In genomic region chr5:6584101-6584645, GRCh38 we compare ENCODE assay signal across 27 cellular contexts. TPM values are rescaled to one million over a fixed set of nuclear protein-coding genes. Genes with fewer than 3 reads are reported as not detected.
DNase-seq lines count a peak whose midpoint lies in the region; ATAC-seq and TF ChIP-seq lines count a peak whose summit lies in the region.
"Had no signal": no experiment of that assay in that cellular context is flagged by ENCODE, and none has a peak within 500 bp of the region (broad histone marks: within the 10 kb centered on the region; RNA-seq: fewer than 3 reads in every experiment).

No MANE protein-coding gene starts in this region.

- peaks cover 0 to 6% (median 0%) of the 10 kb centered on the region in 4 donors for H3K4me1 ChIP-seq in right lobe of liver
- H3K4me1 ChIP-seq: BLaER1 treated with 17β-estradiol and CSF1 and Interleukin-3, amounts not matched to agents 10 nM and 100 nM had no signal

- intact Hi-C loops in activated T-helper 1 cell treated with anti-CD3 and anti-CD28 coated beads, Interleukin-12 subunit alpha, Interleukin-12 subunit beta, Interleukin-2, Interleukin-4 antibody, amounts not matched to agents 30 ng/mL and 10 ng/mL and 1 ng/mL, durations not matched to agents 14 hours and 24 hours and 36 hours (cut with micrococcal nuclease) = loop anchor here (5.0 kb wide), 1 partner anchor 207 kb away; the partner anchor contains the start of gene MED10
- intact Hi-C loops in right lobe of liver (cut with DNase I) = no loop called here

- no peaks in the 10 kb centered on the region for H3K9me3 ChIP-seq in right lobe of liver
- H3K9me3 ChIP-seq: MG63 had no signal

- peaks cover 0 to 9% (median 0%) of the 10 kb centered on the region in 4 donors for H3K36me3 ChIP-seq in right lobe of liver
- H3K36me3 ChIP-seq: BLaER1 treated with 17β-estradiol and CSF1 and Interleukin-3, amounts not matched to agents 10 nM and 100 nM; MG63 had no signal

- H3K36me3 Mint-ChIP-seq in activated naive CD8-positive, alpha-beta T cell treated with anti-CD3 and anti-CD28 coated beads for 36 hours = no peaks in the 10 kb centered on the region
- H3K36me3 Mint-ChIP-seq in activated naive CD8-positive, alpha-beta T cell treated with anti-CD3 and anti-CD28 coated beads, Interleukin-2, amount 50 U/mL, for 24 hours (ENCODE audit: low read depth) = no peaks in the 10 kb centered on the region
- peaks cover 2% of the 10 kb centered on the region for H3K36me3 Mint-ChIP-seq in activated T-helper 1 cell treated with anti-CD3 and anti-CD28 coated beads, Interleukin-12 subunit alpha, Interleukin-12 subunit beta, Interleukin-2, Interleukin-4 antibody, amounts not matched to agents 30 ng/mL and 10 ng/mL and 1 ng/mL, durations not matched to agents 14 hours and 24 hours and 36 hours (ENCODE audit: low read depth)
- no peaks in the 10 kb centered on the region for H3K36me3 Mint-ChIP-seq in progenitor cell of endocrine pancreas (ENCODE audit: insufficient read depth)
- H3K36me3 Mint-ChIP-seq: immature natural killer cell had no signal

- H3K27ac Mint-ChIP-seq in activated naive CD8-positive, alpha-beta T cell treated with anti-CD3 and anti-CD28 coated beads for 36 hours = no peak overlapping the region
- H3K27ac Mint-ChIP-seq in activated naive CD8-positive, alpha-beta T cell treated with anti-CD3 and anti-CD28 coated beads, Interleukin-2, amount 50 U/mL, for 24 hours = no peak overlapping the region
- H3K27ac Mint-ChIP-seq in activated T-helper 1 cell treated with anti-CD3 and anti-CD28 coated beads, Interleukin-12 subunit alpha, Interleukin-12 subunit beta, Interleukin-2, Interleukin-4 antibody, amounts not matched to agents 30 ng/mL and 10 ng/mL and 1 ng/mL, durations not matched to agents 14 hours and 24 hours and 36 hours = no peak overlapping the region
- no peak overlapping the region for H3K27ac Mint-ChIP-seq in progenitor cell of endocrine pancreas
- H3K27ac Mint-ChIP-seq: activated CD4-positive, alpha-beta T cell treated with anti-CD3 and anti-CD28 coated beads for 36 hours; activated T-helper 17 cell treated with anti-CD3 and anti-CD28 coated beads, Interleukin-2, amount 50 U/mL, for 72 hours; HFFc6; immature natural killer cell had no signal

- H3K4me3 Mint-ChIP-seq in activated naive CD8-positive, alpha-beta T cell treated with anti-CD3 and anti-CD28 coated beads for 36 hours = peak overlapping the region; percentile 55
- H3K4me3 Mint-ChIP-seq in activated naive CD8-positive, alpha-beta T cell treated with anti-CD3 and anti-CD28 coated beads, Interleukin-2, amount 50 U/mL, for 24 hours = no peak overlapping the region
- peak overlapping the region; percentile 43 for H3K4me3 Mint-ChIP-seq in activated T-helper 1 cell treated with anti-CD3 and anti-CD28 coated beads, Interleukin-12 subunit alpha, Interleukin-12 subunit beta, Interleukin-2, Interleukin-4 antibody, amounts not matched to agents 30 ng/mL and 10 ng/mL and 1 ng/mL, durations not matched to agents 14 hours and 24 hours and 36 hours
- H3K4me3 Mint-ChIP-seq in progenitor cell of endocrine pancreas (ENCODE audit: low read depth) = peak overlapping the region; percentile 53
- H3K4me3 Mint-ChIP-seq: activated CD4-positive, alpha-beta T cell treated with anti-CD3 and anti-CD28 coated beads for 36 hours; activated T-helper 17 cell treated with anti-CD3 and anti-CD28 coated beads, Interleukin-2, amount 50 U/mL, for 72 hours; HFFc6 had no signal

- TF ChIP-seq CTCF in right lobe of liver (IDR thresholded peaks at IDR 0.05) = no peak
- no peak for TF ChIP-seq CTCF in progenitor cell of endocrine pancreas (IDR thresholded peaks at IDR 0.05; ENCODE audit: unreplicated experiment)

- no peak for TF ChIP-seq POLR2A in right lobe of liver (IDR thresholded peaks at IDR 0.05)

- no peak for ATAC-seq in activated naive CD8-positive, alpha-beta T cell treated with anti-CD3 and anti-CD28 coated beads, Interleukin-2, amount 50 U/mL, for 24 hours
- peak in 3 of 4 donors; percentile 15 to 23 (median 19) for ATAC-seq in right lobe of liver
- no peak for ATAC-seq in HG03469 (IDR thresholded peaks at IDR 0.05; ENCODE audit: unreplicated experiment)
- ATAC-seq: activated CD4-positive, alpha-beta T cell treated with anti-CD3 and anti-CD28 coated beads for 36 hours; activated T-helper 17 cell treated with anti-CD3 and anti-CD28 coated beads, Interleukin-2, amount 50 U/mL, for 72 hours; esophagus mucosa had no signal

- H3K9me3 Mint-ChIP-seq in activated naive CD8-positive, alpha-beta T cell treated with anti-CD3 and anti-CD28 coated beads for 36 hours = no peaks in the 10 kb centered on the region
- H3K9me3 Mint-ChIP-seq in activated naive CD8-positive, alpha-beta T cell treated with anti-CD3 and anti-CD28 coated beads, Interleukin-2, amount 50 U/mL, for 24 hours = no peaks in the 10 kb centered on the region
- H3K9me3 Mint-ChIP-seq in activated T-helper 1 cell treated with anti-CD3 and anti-CD28 coated beads, Interleukin-12 subunit alpha, Interleukin-12 subunit beta, Interleukin-2, Interleukin-4 antibody, amounts not matched to agents 30 ng/mL and 10 ng/mL and 1 ng/mL, durations not matched to agents 14 hours and 24 hours and 36 hours = no peaks in the 10 kb centered on the region
- no peaks in the 10 kb centered on the region for H3K9me3 Mint-ChIP-seq in progenitor cell of endocrine pancreas (ENCODE audit: low read depth)
- H3K9me3 Mint-ChIP-seq: activated T-helper 17 cell treated with anti-CD3 and anti-CD28 coated beads, Interleukin-2, amount 50 U/mL, for 72 hours; HFFc6; immature natural killer cell had no signal

- peak overlapping the region in 2 of 3 donors; percentile 55 to 98 for H3K27ac ChIP-seq in right lobe of liver
- H3K27ac ChIP-seq: BLaER1 treated with 17β-estradiol and CSF1 and Interleukin-3, amounts not matched to agents 10 nM and 100 nM had no signal

- peaks cover 53% of the 10 kb centered on the region for H3K27me3 Mint-ChIP-seq in activated naive CD8-positive, alpha-beta T cell treated with anti-CD3 and anti-CD28 coated beads for 36 hours
- peaks cover 57% of the 10 kb centered on the region for H3K27me3 Mint-ChIP-seq in activated naive CD8-positive, alpha-beta T cell treated with anti-CD3 and anti-CD28 coated beads, Interleukin-2, amount 50 U/mL, for 24 hours
- H3K27me3 Mint-ChIP-seq in activated T-helper 1 cell treated with anti-CD3 and anti-CD28 coated beads, Interleukin-12 subunit alpha, Interleukin-12 subunit beta, Interleukin-2, Interleukin-4 antibody, amounts not matched to agents 30 ng/mL and 10 ng/mL and 1 ng/mL, durations not matched to agents 14 hours and 24 hours and 36 hours (ENCODE audit: insufficient read depth) = peaks cover 49% of the 10 kb centered on the region
- peaks cover 71% of the 10 kb centered on the region for H3K27me3 Mint-ChIP-seq in progenitor cell of endocrine pancreas

- no peaks in the 10 kb centered on the region for H3K4me1 Mint-ChIP-seq in activated naive CD8-positive, alpha-beta T cell treated with anti-CD3 and anti-CD28 coated beads for 36 hours
- H3K4me1 Mint-ChIP-seq in activated naive CD8-positive, alpha-beta T cell treated with anti-CD3 and anti-CD28 coated beads, Interleukin-2, amount 50 U/mL, for 24 hours = no peaks in the 10 kb centered on the region
- H3K4me1 Mint-ChIP-seq in activated T-helper 1 cell treated with anti-CD3 and anti-CD28 coated beads, Interleukin-12 subunit alpha, Interleukin-12 subunit beta, Interleukin-2, Interleukin-4 antibody, amounts not matched to agents 30 ng/mL and 10 ng/mL and 1 ng/mL, durations not matched to agents 14 hours and 24 hours and 36 hours (ENCODE audit: low read depth) = no peaks in the 10 kb centered on the region
- H3K4me1 Mint-ChIP-seq in progenitor cell of endocrine pancreas (ENCODE audit: low read depth) = no peaks in the 10 kb centered on the region
- H3K4me1 Mint-ChIP-seq: activated T-helper 17 cell treated with anti-CD3 and anti-CD28 coated beads, Interleukin-2, amount 50 U/mL, for 72 hours had no signal

- H3K27me3 ChIP-seq in right lobe of liver = no peaks in the 10 kb centered on the region
- H3K27me3 ChIP-seq: MG63 had no signal

- 53% methylated on average over 3 of the region's 6 CpGs for WGBS in right lobe of liver (ENCODE audit: insufficient coverage, low coverage, low lambda C conversion rate, missing lambda C conversion rate)

- peak overlapping the region in 2 of 3 donors; percentile 64 to 74 for H3K4me3 ChIP-seq in right lobe of liver
- H3K4me3 ChIP-seq: BLaER1 treated with 17β-estradiol and CSF1 and Interleukin-3, amounts not matched to agents 10 nM and 100 nM; MG63 had no signal

- DNase-seq in activated naive CD8-positive, alpha-beta T cell treated with anti-CD3 and anti-CD28 coated beads for 36 hours = no peak
- no peak for DNase-seq in activated naive CD8-positive, alpha-beta T cell treated with anti-CD3 and anti-CD28 coated beads, Interleukin-2, amount 50 U/mL, for 24 hours
- DNase-seq in activated T-helper 1 cell treated with anti-CD3 and anti-CD28 coated beads, Interleukin-12 subunit alpha, Interleukin-12 subunit beta, Interleukin-2, Interleukin-4 antibody, amounts not matched to agents 30 ng/mL and 10 ng/mL and 1 ng/mL, durations not matched to agents 14 hours and 24 hours and 36 hours (ENCODE audit: low spot score) = no peak
- DNase-seq in right lobe of liver (no peak), progenitor cell of endocrine pancreas (ENCODE audit: low spot score, unreplicated experiment) (no peak), UCSD-AML1 (lab: John Stamatoyannopoulos, UW; ENCODE audit: unreplicated experiment) (no peak), middle frontal gyrus (ENCODE audit: extremely low spot score, low spot score) (no peak)
- DNase-seq: ACHN; activated CD4-positive, alpha-beta T cell treated with anti-CD3 and anti-CD28 coated beads for 36 hours; DND-41; effector memory CD4-positive, alpha-beta T cell; HFFc6; hippocampal formation; immature natural killer cell; KBM-7; left ventricle myocardium superior; MG63; NCI-H2081; NCI-H226; NCI-H774; occipital lobe; stimulated activated CD4-positive, alpha-beta T cell treated with anti-CD3 and anti-CD28 coated beads, Interleukin-4, amount 100 ng/mL, for 1 hour; stimulated activated naive CD4-positive, alpha-beta T cell treated with Interleukin-2 at 50 U/mL for 16 hours had no signal

RNA-seq across cellular contexts. Expression of gene NSUN2, which starts 48.7 kb away (rescaled TPM):
- total RNA-seq in activated naive CD8-positive, alpha-beta T cell treated with anti-CD3 and anti-CD28 coated beads for 36 hours = 100 to 1,000 TPM; 148 to 159 TPM
- total RNA-seq in activated T-helper 1 cell treated with anti-CD3 and anti-CD28 coated beads, Interleukin-12 subunit alpha, Interleukin-12 subunit beta, Interleukin-2, Interleukin-4 antibody, amounts not matched to agents 30 ng/mL and 10 ng/mL and 1 ng/mL, durations not matched to agents 14 hours and 24 hours and 36 hours = 146 and 149 TPM in 2 replicates
- total RNA-seq in right lobe of liver = 10 to 100 TPM; 24.6 to 42.5 (median 29.1) TPM
- 61.3 and 67.5 TPM in 2 replicates for total RNA-seq in progenitor cell of endocrine pancreas

RNA-seq across cellular contexts. Expression of gene SRD5A1, which starts 49.1 kb away (rescaled TPM):
- 10 to 100 TPM; 14.1 to 14.3 TPM for total RNA-seq in activated naive CD8-positive, alpha-beta T cell treated with anti-CD3 and anti-CD28 coated beads for 36 hours
- 13.8 and 14.0 TPM in 2 replicates for total RNA-seq in activated T-helper 1 cell treated with anti-CD3 and anti-CD28 coated beads, Interleukin-12 subunit alpha, Interleukin-12 subunit beta, Interleukin-2, Interleukin-4 antibody, amounts not matched to agents 30 ng/mL and 10 ng/mL and 1 ng/mL, durations not matched to agents 14 hours and 24 hours and 36 hours
- total RNA-seq in right lobe of liver (10 to 100 TPM; 13.5 to 87.6 (median 52.2) TPM), progenitor cell of endocrine pancreas (22.2 and 24.8 TPM in 2 replicates)

Comparison
In these comparisons a context has a peak if more than half of its experiments do, and no peak if none do; other contexts are left out.
1. ATAC-seq: peak in right lobe of liver (3 of 4); none in activated naive CD8-positive, alpha-beta T cell treated with anti-CD3 and anti-CD28 coated beads, Interleukin-2, amount 50 U/mL, for 24 hours (single experiment) and HG03469 (single experiment).